Comparison of ENCODE assay signal across 8 cellular contexts in the genomic region with DNA sequence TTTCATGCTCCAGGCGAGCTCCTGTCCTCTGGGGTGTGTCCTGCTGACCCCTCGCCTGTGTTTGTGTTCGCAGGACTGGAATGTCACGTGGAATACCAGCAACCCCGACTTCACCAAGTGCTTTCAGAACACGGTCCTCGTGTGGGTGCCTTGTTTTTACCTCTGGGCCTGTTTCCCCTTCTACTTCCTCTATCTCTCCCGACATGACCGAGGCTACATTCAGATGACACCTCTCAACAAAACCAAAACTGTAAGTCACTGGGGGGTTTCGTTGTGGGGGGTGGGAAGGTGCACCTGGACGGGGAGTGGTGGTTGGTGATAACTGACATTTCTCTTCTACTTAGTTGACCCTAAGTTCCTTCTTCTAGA. TPM values are rescaled to one million over a fixed set of nuclear protein-coding genes. Genes with fewer than 3 reads are reported as not detected.
DNase-seq lines count a peak whose midpoint lies in the region; ATAC-seq and TF ChIP-seq lines count a peak whose summit lies in the region.

No MANE protein-coding gene starts in this region.

- no peaks in the 10 kb centered on the region for H3K9me3 ChIP-seq in left lung

- H3K27me3 ChIP-seq in left lung, result no peaks in the 10 kb centered on the region

- peak overlapping the region in 1 of 2 donors; percentile 37 for H3K27ac ChIP-seq in left lung

- in situ Hi-C loops in GM13977 (cut with MboI; ENCODE audit: low pct_unique_long_range_greater_than_20kb, low sequenced_read_pairs, unreplicated experiment), result loop anchor here (25.0 kb wide), 1 partner anchor 120 kb away; a partner anchor contains a TSS

- peaks cover 24 to 40% (median 36%) of the 10 kb centered on the region in 3 donors for H3K4me1 Mint-ChIP-seq in IgD-negative memory B cell

- peaks cover 9% of the 10 kb centered on the region for H3K36me3 Mint-ChIP-seq in IgD-negative memory B cell

- intact Hi-C loops in left lung (cut with DNase I), result no loop called here

- peaks cover 4% of the 10 kb centered on the region for H3K27me3 Mint-ChIP-seq in IgD-negative memory B cell

- DNase-seq in GM13977 (ENCODE audit: low spot score), result peak; percentile 86
- no peak for DNase-seq in left lung
- no peak for DNase-seq in SIG-M5 treated with dmso at 0.1 percent for 504 hours (lab: John Stamatoyannopoulos, UW; ENCODE audit: unreplicated experiment)
- no peak for DNase-seq in NCI-H510A treated with DMSO at 0.1 percent for 48 hours (lab: John Stamatoyannopoulos, UW)
- no peak for DNase-seq in NK-92 treated with Interleukin-12 subunit alpha and Interleukin-12 subunit beta, amount 100 ng/mL, for 24 hours (lab: John Stamatoyannopoulos, UW)

- no peak overlapping the region for H3K4me3 ChIP-seq in left lung

- peaks cover 0 to 8% of the 10 kb centered on the region in 2 donors for H3K4me1 ChIP-seq in left lung

- peaks cover 0 to 36% of the 10 kb centered on the region in 2 donors for H3K36me3 ChIP-seq in left lung

- H3K4me3 Mint-ChIP-seq in IgD-negative memory B cell, result peak overlapping the region; percentile 54 to 76 (median 68)

- H3K9me3 Mint-ChIP-seq in IgD-negative memory B cell, result peaks cover 0 to 2% (median 0%) of the 10 kb centered on the region in 3 donors

- peak overlapping the region; percentile 93 to 99 (median 98) for H3K27ac Mint-ChIP-seq in IgD-negative memory B cell

- ATAC-seq in GM21528 (IDR thresholded peaks at IDR 0.05; ENCODE audit: low FRiP score, unreplicated experiment) (peak; percentile 73), left lung (peak; percentile 22), GM21381 (IDR thresholded peaks at IDR 0.05; ENCODE audit: unreplicated experiment) (no peak)

- TF ChIP-seq CTCF in GM13977 (IDR thresholded peaks at IDR 0.05; ENCODE audit: extremely low read depth, insufficient read depth, missing control alignments) (no peak), left lung (IDR thresholded peaks at IDR 0.05) (no peak)

RNA-seq across cellular contexts. Expression of a gene that starts 58.3 kb away (rescaled TPM):
- polyA plus RNA-seq in IgD-negative memory B cell, result 5.8 TPM
- 10 to 100 TPM; 33.3 to 44.6 TPM for total RNA-seq in left lung
